ENCODE assay signal across 31 cellular contexts in the genomic region with DNA sequence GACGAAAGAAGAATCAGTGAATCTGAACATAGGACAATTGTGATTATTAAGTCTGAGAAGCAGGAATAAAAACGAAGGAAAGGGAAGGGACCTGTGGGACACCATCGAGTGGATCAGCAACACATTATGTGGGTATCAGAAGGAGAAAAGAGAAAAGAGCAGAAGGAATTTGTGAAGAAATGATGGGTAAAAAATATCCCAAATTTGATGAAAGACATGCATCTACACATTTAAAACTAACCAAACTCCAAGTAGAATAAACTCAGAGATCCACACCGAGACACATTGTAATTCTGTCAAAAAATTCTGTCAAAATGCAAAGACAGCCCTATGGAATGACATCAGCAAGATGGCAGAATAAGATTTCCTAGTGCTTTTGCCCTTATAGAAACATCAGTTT.
DNase-seq lines count a peak whose midpoint lies in the region; ATAC-seq and TF ChIP-seq lines count a peak whose summit lies in the region.
"Had no signal": no experiment of that assay in that cellular context is flagged by ENCODE, and none has a peak within 500 bp of the region (broad histone marks: within the 10 kb centered on the region; RNA-seq: fewer than 3 reads in every experiment).

No MANE protein-coding gene starts in this region.

- H3K27me3 Mint-ChIP-seq in memory B cell, result no peaks in the 10 kb centered on the region
- H3K27me3 Mint-ChIP-seq: B cell; CD4-positive, alpha-beta memory T cell; CD4-positive, alpha-beta T cell; CD4-positive, CD25-positive, alpha-beta regulatory T cell had no signal

- POLR2A ChIA-PET in HEK293 (lab: Yijun Ruan, JAX), result no interaction called here

- no peak overlapping the region for H3K27ac ChIP-seq in HEK293 (ENCODE audit: extremely low read depth, low read depth, low read length)
- no peak overlapping the region for H3K27ac ChIP-seq in esophagus squamous epithelium
- H3K27ac ChIP-seq: 22Rv1; A549; BLaER1; BLaER1 treated with 17β-estradiol and CSF1 and Interleukin-3, amounts not matched to agents 10 nM and 100 nM; C4-2B had no signal

- CTCF ChIA-PET in HEK293 (lab: Yijun Ruan, JAX), result no interaction called here

- H3K9me3 Mint-ChIP-seq in memory B cell, result peaks cover 5% of the 10 kb centered on the region

- H3K4me3 ChIP-seq in HEK293 (ENCODE audit: low read depth, low read length), result no peak overlapping the region
- H3K4me3 ChIP-seq in esophagus squamous epithelium, result no peak overlapping the region
- H3K4me3 ChIP-seq: A549; BLaER1; BLaER1 treated with 17β-estradiol and CSF1 and Interleukin-3, amounts not matched to agents 10 nM and 100 nM had no signal

- H3K4me3 Mint-ChIP-seq in memory B cell, result no peak overlapping the region
- H3K4me3 Mint-ChIP-seq: B cell; CD14-positive monocyte; CD4-positive, alpha-beta memory T cell; CD4-positive, alpha-beta T cell; CD4-positive, CD25-positive, alpha-beta regulatory T cell; CD8-positive, alpha-beta memory T cell; CD8-positive, alpha-beta T cell had no signal

- H3K36me3 ChIP-seq in HEK293 (ENCODE audit: control insufficient read depth in 2 of 2, insufficient read depth in 1 of 2, low read length in 2 of 2), result no peaks in the 10 kb centered on the region
- H3K36me3 ChIP-seq in esophagus squamous epithelium, result no peaks in the 10 kb centered on the region
- H3K36me3 ChIP-seq: BE2C; BLaER1; BLaER1 treated with 17β-estradiol and CSF1 and Interleukin-3, amounts not matched to agents 10 nM and 100 nM had no signal

- H3K27ac Mint-ChIP-seq in memory B cell, result peak overlapping the region; percentile 12
- H3K27ac Mint-ChIP-seq: B cell; CD14-positive monocyte; CD4-positive, alpha-beta memory T cell; CD4-positive, alpha-beta T cell; CD4-positive, CD25-positive, alpha-beta regulatory T cell; CD8-positive, alpha-beta memory T cell; CD8-positive, alpha-beta T cell had no signal

- no peak for TF ChIP-seq CTCF in HEK293 (tag by site-specific recombination; IDR thresholded peaks at IDR 0.05)
- TF ChIP-seq CTCF in esophagus squamous epithelium (IDR thresholded peaks at IDR 0.05), result no peak

- peaks cover 2% of the 10 kb centered on the region for H3K36me3 Mint-ChIP-seq in memory B cell
- H3K36me3 Mint-ChIP-seq: CD14-positive monocyte had no signal

- H3K9me3 ChIP-seq in HEK293 (ENCODE audit: control insufficient read depth, insufficient read depth, low read depth, low read length) (no peaks in the 10 kb centered on the region), esophagus squamous epithelium (peaks cover 0 to 6% (median 5%) of the 10 kb centered on the region in 3 donors)
- H3K9me3 ChIP-seq: A549, BE2C, BLaER1, Caco-2 had no signal

- intact Hi-C loops in esophagus squamous epithelium (cut with DNase I), result no loop called here

- H3K4me1 ChIP-seq in HEK293 (ENCODE audit: control insufficient read depth, insufficient read depth, low read length) (no peaks in the 10 kb centered on the region), esophagus squamous epithelium (no peaks in the 10 kb centered on the region)
- H3K4me1 ChIP-seq: A549; BE2C; BLaER1; BLaER1 treated with 17β-estradiol and CSF1 and Interleukin-3, amounts not matched to agents 10 nM and 100 nM; Caco-2 had no signal

- H3K4me1 Mint-ChIP-seq in memory B cell, result no peaks in the 10 kb centered on the region
- H3K4me1 Mint-ChIP-seq: B cell; CD14-positive monocyte; CD4-positive, alpha-beta memory T cell; CD4-positive, CD25-positive, alpha-beta regulatory T cell; CD8-positive, alpha-beta memory T cell had no signal

- no peak for TF ChIP-seq POLR2A in esophagus squamous epithelium (IDR thresholded peaks at IDR 0.05)

- WGBS in esophagus squamous epithelium, 2 donors, result 88 to 96% methylated on average over 4 of the region's 4 CpGs

- no peak for ATAC-seq in memory B cell (ENCODE audit: low read depth)
- ATAC-seq in HG03571 (IDR thresholded peaks at IDR 0.05; ENCODE audit: unreplicated experiment), result no peak
- ATAC-seq: A549; CD8-positive, alpha-beta T cell had no signal

- DNase-seq in memory B cell (ENCODE audit: low spot score in 2 of 2), result no peak
- DNase-seq in esophagus squamous epithelium (lab: John Stamatoyannopoulos, UW), result no peak
- DNase-seq: 8988T; ACHN; AML-193; BE2C; C1 segment of cervical spinal cord; Caco-2; Calu3; CD4-positive, alpha-beta memory T cell; CD4-positive, alpha-beta T cell; CD4-positive, CD25-positive, alpha-beta regulatory T cell; CD8-positive, alpha-beta memory T cell; CD8-positive, alpha-beta T cell; COR-L47; DMS 273 treated with DMSO at 0.1 percent for 48 hours; DMS153; DMS53; DMS79; DMS79 treated with DMSO at 0.1 percent for 48 hours; DND-41; EL had no signal

- H3K27me3 ChIP-seq in esophagus squamous epithelium, result no peaks in the 10 kb centered on the region
- H3K27me3 ChIP-seq: BE2C; BLaER1; BLaER1 treated with 17β-estradiol and CSF1 and Interleukin-3, amounts not matched to agents 10 nM and 100 nM had no signal

TF ChIP-seq in HEK293, 187 proteins besides CTCF, POLR2A, EP300 and RAD21:
- TF ChIP-seq ZNF558 (tag by site-specific recombination; IDR thresholded peaks at IDR 0.05), result peak; percentile 99
- no peak for TF ChIP-seq ZNF670 (tag by site-specific recombination; IDR thresholded peaks at IDR 0.05; ENCODE audit: low read depth)
TF ChIP-seq in HEK293: peak in this region for 1.
